ENCODE assay signal across 22 cellular contexts in genomic region chr3:86890997-86891396, GRCh38.
DNase-seq lines count a peak whose midpoint lies in the region; ATAC-seq and TF ChIP-seq lines count a peak whose summit lies in the region.
"Had no signal": no experiment of that assay in that cellular context is flagged by ENCODE, and none has a peak within 500 bp of the region (broad histone marks: within the 10 kb centered on the region; RNA-seq: fewer than 3 reads in every experiment).

No MANE protein-coding gene starts in this region.

- H3K27me3 Mint-ChIP-seq in WTC11 (ENCODE audit: low read depth) (no peaks in the 10 kb centered on the region), osteocyte (ENCODE audit: unreplicated experiment) (no peaks in the 10 kb centered on the region)
- H3K27me3 Mint-ChIP-seq in activated T-cell treated with anti-CD3 and anti-CD28 coated beads, Interleukin-2, amount 50 U/mL, for 72 hours (ENCODE audit: low read depth) = no peaks in the 10 kb centered on the region
- H3K27me3 Mint-ChIP-seq: activated CD4-positive, alpha-beta T cell treated with anti-CD3 and anti-CD28 coated beads, Interleukin-2, amount 10 ng/mL, durations not matched to agents 24 days and 14 days; activated naive CD8-positive, alpha-beta T cell treated with anti-CD3 and anti-CD28 coated beads, Interleukin-2, amount 10 ng/mL, durations not matched to agents 7 days and 5 days; activated T-helper 17 cell treated with anti-CD3 and anti-CD28 coated beads, Interleukin-2, amount 50 U/mL, for 72 hours; T-cell had no signal

- peaks cover 5% of the 10 kb centered on the region for H3K36me3 Mint-ChIP-seq in WTC11
- peaks cover 2% of the 10 kb centered on the region for H3K36me3 Mint-ChIP-seq in osteocyte (ENCODE audit: unreplicated experiment)
- no peaks in the 10 kb centered on the region for H3K36me3 Mint-ChIP-seq in activated T-cell treated with anti-CD3 and anti-CD28 coated beads, Interleukin-2, amount 50 U/mL, for 72 hours (ENCODE audit: insufficient read depth in 2 of 2)
- H3K36me3 Mint-ChIP-seq: activated naive CD8-positive, alpha-beta T cell treated with anti-CD3 and anti-CD28 coated beads, Interleukin-2, amount 10 ng/mL, durations not matched to agents 7 days and 5 days; T-cell had no signal

- no peak overlapping the region for H3K9ac ChIP-seq in HUES6 (ENCODE audit: low read length)

- intact Hi-C loops in right cardiac atrium (cut with DNase I) = no loop called here

- H3K9me3 ChIP-seq in HUES6 (ENCODE audit: control insufficient read depth, insufficient read depth, low read depth, low read length) (no peaks in the 10 kb centered on the region), right cardiac atrium (ENCODE audit: control insufficient read depth, low read length) (no peaks in the 10 kb centered on the region)
- H3K9me3 ChIP-seq: colonic mucosa, upper lobe of left lung had no signal

- peak; percentile 96 for ATAC-seq in WTC11
- no peak for ATAC-seq in activated T-cell treated with anti-CD3 and anti-CD28 coated beads, Interleukin-2, amount 50 U/mL, for 72 hours (replicated peaks in 1 of 2)
- ATAC-seq in right cardiac atrium = no peak
- ATAC-seq: activated T-helper 17 cell treated with anti-CD3 and anti-CD28 coated beads, Interleukin-2, amount 50 U/mL, for 72 hours; HCT116; left cardiac atrium; T-cell had no signal

- TF ChIP-seq CTCF in WTC11 (IDR thresholded peaks at IDR 0.05) (no peak), osteocyte (IDR thresholded peaks at IDR 0.05) (peak; percentile 24)

- H3K27ac ChIP-seq in HUES6 (ENCODE audit: low read depth, low read length) = peak overlapping the region; percentile 74
- H3K27ac ChIP-seq in right cardiac atrium (ENCODE audit: low read length) = no peak overlapping the region
- H3K27ac ChIP-seq: brain microvascular endothelial cell, colonic mucosa, PC-9, upper lobe of left lung had no signal

- DNase-seq in WTC11 (ENCODE audit: low spot score) (no peak), iPS DF 4.7 (ENCODE audit: extremely low read depth, low spot score) (peak; percentile 44), osteocyte (ENCODE audit: extremely low spot score, unreplicated experiment) (no peak), HPDE6-E6E7 (ENCODE audit: extremely low spot score) (no peak), right cardiac atrium (no peak)
- no peak for DNase-seq in activated T-cell treated with anti-CD3 and anti-CD28 coated beads, Interleukin-2, amount 50 U/mL, for 72 hours
- DNase-seq: activated CD4-positive, alpha-beta T cell treated with anti-CD3 and anti-CD28 coated beads, Interleukin-2, amount 10 ng/mL, durations not matched to agents 24 days and 14 days; activated naive CD8-positive, alpha-beta T cell treated with anti-CD3 and anti-CD28 coated beads, Interleukin-2, amount 10 ng/mL, durations not matched to agents 7 days and 5 days; brain microvascular endothelial cell; colonic mucosa; DND-41; left cardiac atrium; NCI-H2171 treated with DMSO at 0.1 percent for 48 hours; NCI-H82; nephron progenitor cell; PC-9; SIG-M5; T-cell; upper lobe of left lung had no signal

- H3K27me3 ChIP-seq in HUES6 (ENCODE audit: control insufficient read depth, insufficient read depth, low read length) (no peaks in the 10 kb centered on the region), right cardiac atrium (ENCODE audit: control insufficient read depth, insufficient read depth) (no peaks in the 10 kb centered on the region)
- H3K27me3 ChIP-seq: brain microvascular endothelial cell, colonic mucosa, upper lobe of left lung had no signal

- H3K27ac Mint-ChIP-seq in WTC11 (peak overlapping the region; percentile 96), osteocyte (ENCODE audit: unreplicated experiment) (peak overlapping the region; percentile 87)
- no peak overlapping the region for H3K27ac Mint-ChIP-seq in activated T-cell treated with anti-CD3 and anti-CD28 coated beads, Interleukin-2, amount 50 U/mL, for 72 hours
- H3K27ac Mint-ChIP-seq: activated CD4-positive, alpha-beta T cell treated with anti-CD3 and anti-CD28 coated beads, Interleukin-2, amount 10 ng/mL, durations not matched to agents 24 days and 14 days; activated naive CD8-positive, alpha-beta T cell treated with anti-CD3 and anti-CD28 coated beads, Interleukin-2, amount 10 ng/mL, durations not matched to agents 7 days and 5 days; activated T-helper 17 cell treated with anti-CD3 and anti-CD28 coated beads, Interleukin-2, amount 50 U/mL, for 72 hours; nephron progenitor cell; T-cell had no signal

- 0 out of 2 replicates have a peak overlapping the region, but pooled peaks have one; percentile 2 for H3K4me3 ChIP-seq in HUES6 (ENCODE audit: low read depth, low read length)
- no peak overlapping the region for H3K4me3 ChIP-seq in right cardiac atrium (ENCODE audit: low read length)
- H3K4me3 ChIP-seq: colonic mucosa, PC-9, upper lobe of left lung had no signal

- CTCF ChIA-PET in WTC11 (lab: Charles Lee) = no interaction called here

- H3K4me3 Mint-ChIP-seq in WTC11 = peak overlapping the region; percentile 46
- no peak overlapping the region for H3K4me3 Mint-ChIP-seq in osteocyte (ENCODE audit: unreplicated experiment)
- H3K4me3 Mint-ChIP-seq in activated T-cell treated with anti-CD3 and anti-CD28 coated beads, Interleukin-2, amount 50 U/mL, for 72 hours = no peak overlapping the region
- H3K4me3 Mint-ChIP-seq: activated CD4-positive, alpha-beta T cell treated with anti-CD3 and anti-CD28 coated beads, Interleukin-2, amount 10 ng/mL, durations not matched to agents 24 days and 14 days; activated naive CD8-positive, alpha-beta T cell treated with anti-CD3 and anti-CD28 coated beads, Interleukin-2, amount 10 ng/mL, durations not matched to agents 7 days and 5 days; activated T-helper 17 cell treated with anti-CD3 and anti-CD28 coated beads, Interleukin-2, amount 50 U/mL, for 72 hours; nephron progenitor cell; T-cell had no signal

- H3K4me1 ChIP-seq in HUES6 (ENCODE audit: control insufficient read depth, insufficient read depth, low read length) (peaks cover 19% of the 10 kb centered on the region), right cardiac atrium (ENCODE audit: control insufficient read depth, insufficient read depth, low read length) (no peaks in the 10 kb centered on the region)
- H3K4me1 ChIP-seq: colonic mucosa, upper lobe of left lung had no signal

- H3K9me3 Mint-ChIP-seq in WTC11 = peaks cover 8% of the 10 kb centered on the region
- H3K9me3 Mint-ChIP-seq in osteocyte (ENCODE audit: unreplicated experiment) = peaks cover 5% of the 10 kb centered on the region
- no peaks in the 10 kb centered on the region for H3K9me3 Mint-ChIP-seq in activated T-cell treated with anti-CD3 and anti-CD28 coated beads, Interleukin-2, amount 50 U/mL, for 72 hours
- H3K9me3 Mint-ChIP-seq: activated CD4-positive, alpha-beta T cell treated with anti-CD3 and anti-CD28 coated beads, Interleukin-2, amount 10 ng/mL, durations not matched to agents 24 days and 14 days; activated naive CD8-positive, alpha-beta T cell treated with anti-CD3 and anti-CD28 coated beads, Interleukin-2, amount 10 ng/mL, durations not matched to agents 7 days and 5 days; activated T-helper 17 cell treated with anti-CD3 and anti-CD28 coated beads, Interleukin-2, amount 50 U/mL, for 72 hours; nephron progenitor cell had no signal

- no peaks in the 10 kb centered on the region for H3K36me3 ChIP-seq in HUES6 (ENCODE audit: control insufficient read depth, insufficient read depth, low read length)
- H3K36me3 ChIP-seq: brain microvascular endothelial cell, colonic mucosa, upper lobe of left lung had no signal

- POLR2A ChIA-PET in WTC11 (lab: Charles Lee) = no interaction called here

- H3K4me1 Mint-ChIP-seq in WTC11 (peaks cover 40% of the 10 kb centered on the region), osteocyte (ENCODE audit: unreplicated experiment) (peaks cover 39% of the 10 kb centered on the region)
- H3K4me1 Mint-ChIP-seq in activated T-cell treated with anti-CD3 and anti-CD28 coated beads, Interleukin-2, amount 50 U/mL, for 72 hours (ENCODE audit: low read depth) = no peaks in the 10 kb centered on the region
- H3K4me1 Mint-ChIP-seq: activated CD4-positive, alpha-beta T cell treated with anti-CD3 and anti-CD28 coated beads, Interleukin-2, amount 10 ng/mL, durations not matched to agents 24 days and 14 days; activated naive CD8-positive, alpha-beta T cell treated with anti-CD3 and anti-CD28 coated beads, Interleukin-2, amount 10 ng/mL, durations not matched to agents 7 days and 5 days; activated T-helper 17 cell treated with anti-CD3 and anti-CD28 coated beads, Interleukin-2, amount 50 U/mL, for 72 hours; T-cell had no signal

TF ChIP-seq in WTC11, 78 proteins besides CTCF, POLR2A, EP300 and RAD21:
- TF ChIP-seq NFATC4 (CRISPR knock-in tag; IDR thresholded peaks at IDR 0.05) (no peak), TEAD1 (CRISPR knock-in tag; IDR thresholded peaks at IDR 0.05) (peak; percentile 47; the same call in 1 of the 2 replicates)
